20 cellular contexts compared by ENCODE assay signal in the genomic region with DNA sequence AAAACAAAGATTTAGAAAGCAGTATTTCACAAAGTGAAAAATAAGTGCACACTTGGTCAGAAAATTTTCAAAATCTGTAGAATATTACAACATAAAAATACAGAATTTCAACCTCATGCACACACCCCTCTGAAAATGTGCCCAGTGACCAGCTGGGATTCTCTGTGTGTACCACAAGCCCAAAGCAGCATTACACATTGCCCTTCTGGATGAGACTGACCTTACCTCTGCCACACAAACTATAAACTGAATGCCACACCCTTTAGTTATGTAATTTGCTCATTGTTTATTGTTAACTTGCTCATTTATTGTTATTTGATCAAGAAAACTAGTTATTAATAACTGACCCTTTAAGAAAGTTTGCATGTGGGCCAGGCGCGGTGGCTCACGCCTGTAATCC.
"Had no signal": no experiment of that assay in that cellular context is flagged by ENCODE, and none has a peak within 500 bp of the region (broad histone marks: within the 10 kb centered on the region; RNA-seq: fewer than 3 reads in every experiment).

No MANE protein-coding gene starts in this region.

- H2AFZ ChIP-seq: parathyroid adenoma had no signal

- H3K4me1 ChIP-seq: parathyroid adenoma, sigmoid colon, suprapubic skin, transverse colon, upper lobe of right lung, uterus had no signal

- H3K4me3 ChIP-seq: dorsolateral prefrontal cortex, sigmoid colon, skin epidermis, suprapubic skin, transverse colon, upper lobe of right lung, uterus had no signal

- DNase-seq: central memory CD4-positive, alpha-beta T cell; dorsolateral prefrontal cortex; effector CD4-positive, alpha-beta T cell; foreskin melanocyte; mesendoderm; midbrain; natural killer cell; occipital lobe; sigmoid colon; stimulated activated CD4-positive, alpha-beta T cell treated with anti-CD3 and anti-CD28 coated beads, Interleukin-15, amount 100 ng/mL, for 24 hours; stimulated activated CD4-positive, alpha-beta T cell treated with anti-CD3 and anti-CD28 coated beads, Interleukin-2, amount 100 ng/mL, for 48 hours; stimulated activated naive B cell treated with anti-CD40 and anti-IgM and Interleukin-4, amounts not matched to agents 10 μg/mL and 1 μg/mL and 100 μg/mL, for 72 hours; stimulated activated naive CD8-positive, alpha-beta T cell treated with anti-CD3 and anti-CD28 coated beads, Interleukin-15, amount 100 ng/mL, for 72 hours; transverse colon; upper lobe of right lung; uterus had no signal

- H3K27ac ChIP-seq: dorsolateral prefrontal cortex, parathyroid adenoma, sigmoid colon, skin epidermis, suprapubic skin, transverse colon, upper lobe of right lung, uterus had no signal

- H3K79me2 ChIP-seq: parathyroid adenoma had no signal

- H3K9me3 ChIP-seq: sigmoid colon, suprapubic skin, transverse colon, upper lobe of right lung, uterus had no signal

- ATAC-seq: left lobe of liver; natural killer cell; stimulated activated naive B cell treated with anti-CD40 and anti-IgM and Interleukin-4, amounts not matched to agents 10 μg/mL and 1 μg/mL and 100 μg/mL, for 72 hours; stimulated activated naive CD8-positive, alpha-beta T cell treated with anti-CD3 and anti-CD28 coated beads, Interleukin-15, amount 100 ng/mL, for 72 hours; upper lobe of right lung had no signal

- H3K27me3 ChIP-seq: dorsolateral prefrontal cortex, sigmoid colon, suprapubic skin, transverse colon, upper lobe of right lung, uterus had no signal

- H3K9ac ChIP-seq: parathyroid adenoma had no signal

- H3K36me3 ChIP-seq: sigmoid colon, suprapubic skin, transverse colon, upper lobe of right lung, uterus had no signal
